23 cellular contexts compared by ENCODE assay signal in genomic region chr6:31676322-31676903, GRCh38. TPM values are rescaled to one million over a fixed set of nuclear protein-coding genes. Genes with fewer than 3 reads are reported as not detected.
DNase-seq lines count a peak whose midpoint lies in the region; ATAC-seq and TF ChIP-seq lines count a peak whose summit lies in the region.
"Had no signal": no experiment of that assay in that cellular context is flagged by ENCODE, and none has a peak within 500 bp of the region (broad histone marks: within the 10 kb centered on the region; RNA-seq: fewer than 3 reads in every experiment).

No MANE protein-coding gene starts in this region.

- H3K27ac Mint-ChIP-seq in memory B cell: peak overlapping the region; percentile 7
- H3K27ac Mint-ChIP-seq in activated T-helper 2 cell treated with anti-CD3 and anti-CD28 coated beads, Interferon-gamma antibody, Interleukin-2, Interleukin-4, amounts not matched to agents 10 μg/mL and 5 μg/mL and 100 μg/mL, durations not matched to agents 14 hours and 24 hours and 36 hours: no peak overlapping the region
- H3K27ac Mint-ChIP-seq in activated CD4-positive, alpha-beta T cell treated with anti-CD3 and anti-CD28 coated beads, Interleukin-2, amount 10 ng/mL, durations not matched to agents 24 days and 14 days: no peak overlapping the region
- H3K27ac Mint-ChIP-seq: CD4-positive, alpha-beta T cell; neural progenitor cell; T-helper 2 cell treated with Interferon-gamma antibody and Interleukin-4, amounts not matched to agents 5 μg/mL and 100 μg/mL, for 36 hours; WTC11 had no signal

- H2AFZ ChIP-seq in GM23248: peak overlapping the region; percentile 45; the same call in 1 of the 2 replicates
- no peak overlapping the region for H2AFZ ChIP-seq in OCI-LY3 (ENCODE audit: low read depth, low read length)
- H2AFZ ChIP-seq: neural progenitor cell had no signal

- intact Hi-C loops in activated T-helper 2 cell treated with anti-CD3 and anti-CD28 coated beads, Interferon-gamma antibody, Interleukin-2, Interleukin-4, amounts not matched to agents 10 μg/mL and 5 μg/mL and 100 μg/mL, durations not matched to agents 14 hours and 24 hours and 36 hours (cut with micrococcal nuclease): no loop called here
- intact Hi-C loops in activated CD4-positive, alpha-beta T cell treated with anti-CD3 and anti-CD28 coated beads, Interleukin-2, amount 10 ng/mL, durations not matched to agents 24 days and 14 days (cut with micrococcal nuclease): no loop called here

- peaks cover 11% of the 10 kb centered on the region for H3K36me3 Mint-ChIP-seq in memory B cell
- peaks cover 23% of the 10 kb centered on the region for H3K36me3 Mint-ChIP-seq in activated T-helper 2 cell treated with anti-CD3 and anti-CD28 coated beads, Interferon-gamma antibody, Interleukin-2, Interleukin-4, amounts not matched to agents 10 μg/mL and 5 μg/mL and 100 μg/mL, durations not matched to agents 14 hours and 24 hours and 36 hours (ENCODE audit: low read depth)
- H3K36me3 Mint-ChIP-seq in activated CD4-positive, alpha-beta T cell treated with anti-CD3 and anti-CD28 coated beads, Interleukin-2, amount 10 ng/mL, durations not matched to agents 24 days and 14 days (ENCODE audit: low read depth): peaks cover 20% of the 10 kb centered on the region

- no peak overlapping the region for H3K4me3 ChIP-seq in BLaER1
- H3K4me3 ChIP-seq in GM23248: no peak overlapping the region
- no peak overlapping the region for H3K4me3 ChIP-seq in OCI-LY3 (ENCODE audit: low read length)
- no peak overlapping the region for H3K4me3 ChIP-seq in WERI-Rb-1 (ENCODE audit: low read depth, low read length)
- H3K4me3 ChIP-seq: coronary artery, mucosa of descending colon, neural progenitor cell, tibial artery had no signal

- H3K79me2 ChIP-seq in GM23248 (ENCODE audit: insufficient read depth) (no peaks in the 10 kb centered on the region), OCI-LY3 (ENCODE audit: low read length) (no peaks in the 10 kb centered on the region)

- no peaks in the 10 kb centered on the region for H3K9me3 Mint-ChIP-seq in memory B cell
- H3K9me3 Mint-ChIP-seq in activated T-helper 2 cell treated with anti-CD3 and anti-CD28 coated beads, Interferon-gamma antibody, Interleukin-2, Interleukin-4, amounts not matched to agents 10 μg/mL and 5 μg/mL and 100 μg/mL, durations not matched to agents 14 hours and 24 hours and 36 hours: no peaks in the 10 kb centered on the region
- no peaks in the 10 kb centered on the region for H3K9me3 Mint-ChIP-seq in activated CD4-positive, alpha-beta T cell treated with anti-CD3 and anti-CD28 coated beads, Interleukin-2, amount 10 ng/mL, durations not matched to agents 24 days and 14 days
- H3K9me3 Mint-ChIP-seq: CD4-positive, alpha-beta T cell; neural progenitor cell; stimulated activated naive CD8-positive, alpha-beta T cell treated with anti-CD3 and anti-CD28 coated beads, Interleukin-15, amount 100 ng/mL, for 72 hours; T-helper 2 cell treated with Interferon-gamma antibody and Interleukin-4, amounts not matched to agents 5 μg/mL and 100 μg/mL, for 36 hours; WTC11 had no signal

- WGBS in GM23248 (ENCODE audit: low coverage in 1 of 2, low lambda C conversion rate in 2 of 2, missing lambda C conversion rate in 2 of 2), 2 experiments: 88 to 89% methylated on average over 4 of the region's 4 CpGs

- H3K9me2 ChIP-seq in GM23248 (ENCODE audit: insufficient read depth): no peaks in the 10 kb centered on the region

- no peak for DNase-seq in GM23248
- no peak for DNase-seq in memory B cell (ENCODE audit: low spot score in 2 of 2)
- DNase-seq in activated T-helper 2 cell treated with anti-CD3 and anti-CD28 coated beads, Interferon-gamma antibody, Interleukin-2, Interleukin-4, amounts not matched to agents 10 μg/mL and 5 μg/mL and 100 μg/mL, durations not matched to agents 14 hours and 24 hours and 36 hours (ENCODE audit: low spot score): no peak
- DNase-seq in activated CD4-positive, alpha-beta T cell treated with anti-CD3 and anti-CD28 coated beads, Interleukin-2, amount 10 ng/mL, durations not matched to agents 24 days and 14 days: no peak
- no peak for DNase-seq in WERI-Rb-1
- DNase-seq in iPS-NIHi11 (ENCODE audit: low spot score): no peak
- DNase-seq: activated CD4-positive, alpha-beta T cell treated with anti-CD3 and anti-CD28 coated beads, Interleukin-2, amount 50 U/mL, for 48 hours; activated naive CD4-positive, alpha-beta T cell treated with Interleukin-2 at 50 U/mL for 16 hours; CD4-positive, alpha-beta T cell; DMS153; islet precursor cell; mucosa of descending colon; NCI-H524; stimulated activated naive CD8-positive, alpha-beta T cell treated with anti-CD3 and anti-CD28 coated beads, Interleukin-15, amount 100 ng/mL, for 72 hours; tibial artery had no signal

- H4K20me1 ChIP-seq in BLaER1 (peaks cover 36% of the 10 kb centered on the region), GM23248 (ENCODE audit: insufficient read depth) (no peaks in the 10 kb centered on the region), OCI-LY3 (ENCODE audit: insufficient read depth, low read length) (no peaks in the 10 kb centered on the region)

- TF ChIP-seq CTCF in OCI-LY3 (IDR thresholded peaks at IDR 0.05; ENCODE audit: low read depth, low read length): no peak
- TF ChIP-seq CTCF in WERI-Rb-1 (IDR thresholded peaks at IDR 0.05; ENCODE audit: low read depth, low read length): no peak

- H3K4me3 Mint-ChIP-seq in memory B cell: no peak overlapping the region
- no peak overlapping the region for H3K4me3 Mint-ChIP-seq in activated T-helper 2 cell treated with anti-CD3 and anti-CD28 coated beads, Interferon-gamma antibody, Interleukin-2, Interleukin-4, amounts not matched to agents 10 μg/mL and 5 μg/mL and 100 μg/mL, durations not matched to agents 14 hours and 24 hours and 36 hours (ENCODE audit: low read depth)
- H3K4me3 Mint-ChIP-seq in activated CD4-positive, alpha-beta T cell treated with anti-CD3 and anti-CD28 coated beads, Interleukin-2, amount 10 ng/mL, durations not matched to agents 24 days and 14 days: no peak overlapping the region
- H3K4me3 Mint-ChIP-seq: neural progenitor cell; stimulated activated naive CD8-positive, alpha-beta T cell treated with anti-CD3 and anti-CD28 coated beads, Interleukin-15, amount 100 ng/mL, for 72 hours; T-helper 2 cell treated with Interferon-gamma antibody and Interleukin-4, amounts not matched to agents 5 μg/mL and 100 μg/mL, for 36 hours; WTC11 had no signal

- in situ Hi-C loops in GM23248 (cut with MboI): no loop called here

- H3K4me1 Mint-ChIP-seq in memory B cell: peaks cover 33% of the 10 kb centered on the region
- H3K4me1 Mint-ChIP-seq in activated T-helper 2 cell treated with anti-CD3 and anti-CD28 coated beads, Interferon-gamma antibody, Interleukin-2, Interleukin-4, amounts not matched to agents 10 μg/mL and 5 μg/mL and 100 μg/mL, durations not matched to agents 14 hours and 24 hours and 36 hours (ENCODE audit: low read depth): peaks cover 19% of the 10 kb centered on the region
- peaks cover 22% of the 10 kb centered on the region for H3K4me1 Mint-ChIP-seq in activated CD4-positive, alpha-beta T cell treated with anti-CD3 and anti-CD28 coated beads, Interleukin-2, amount 10 ng/mL, durations not matched to agents 24 days and 14 days

- H3K9me3 ChIP-seq in BLaER1: no peaks in the 10 kb centered on the region
- no peaks in the 10 kb centered on the region for H3K9me3 ChIP-seq in GM23248 (ENCODE audit: low read depth)
- no peaks in the 10 kb centered on the region for H3K9me3 ChIP-seq in OCI-LY3 (ENCODE audit: insufficient read depth, low read length)
- H3K9me3 ChIP-seq in WERI-Rb-1 (ENCODE audit: severe bottlenecking): no peaks in the 10 kb centered on the region
- H3K9me3 ChIP-seq: mucosa of descending colon, tibial artery had no signal

- H3F3A ChIP-seq in GM23248 (ENCODE audit: insufficient read depth): peaks cover 32% of the 10 kb centered on the region

- no peak overlapping the region for H3K27ac ChIP-seq in BLaER1
- no peak overlapping the region for H3K27ac ChIP-seq in GM23248
- H3K27ac ChIP-seq in OCI-LY3 (ENCODE audit: low read length): no peak overlapping the region
- H3K27ac ChIP-seq in WERI-Rb-1: no peak overlapping the region
- H3K27ac ChIP-seq: coronary artery, neural progenitor cell, RWPE1, tibial artery had no signal

- 0 out of 2 replicates have a peak overlapping the region, but pooled peaks have one; percentile 8 for H3K4me2 ChIP-seq in BLaER1
- H3K4me2 ChIP-seq in GM23248 (ENCODE audit: unreplicated experiment): no peak overlapping the region
- H3K4me2 ChIP-seq in OCI-LY3 (ENCODE audit: low read length): peak overlapping the region; percentile 37
- H3K4me2 ChIP-seq: neural progenitor cell had no signal

- peaks cover 36% of the 10 kb centered on the region for H3K36me3 ChIP-seq in BLaER1
- peaks cover 7% of the 10 kb centered on the region; the same call in 1 of the 2 replicates for H3K36me3 ChIP-seq in GM23248 (ENCODE audit: low read depth)
- H3K36me3 ChIP-seq in OCI-LY3 (replicated peaks; ENCODE audit: low read depth, low read length): peaks cover 4% of the 10 kb centered on the region
- H3K36me3 ChIP-seq in WERI-Rb-1: peaks cover 25% of the 10 kb centered on the region
- H3K36me3 ChIP-seq: neural progenitor cell had no signal

- H3K9ac ChIP-seq in BLaER1 (no peak overlapping the region), GM23248 (no peak overlapping the region), OCI-LY3 (ENCODE audit: low read length) (no peak overlapping the region)
- H3K9ac ChIP-seq: neural progenitor cell had no signal

- H3K27me3 ChIP-seq in BLaER1 (no peaks in the 10 kb centered on the region), GM23248 (replicated peaks; ENCODE audit: insufficient read depth) (no peaks in the 10 kb centered on the region), OCI-LY3 (ENCODE audit: low read depth, low read length) (no peaks in the 10 kb centered on the region), WERI-Rb-1 (ENCODE audit: insufficient read depth, low read depth, severe bottlenecking) (no peaks in the 10 kb centered on the region)
- H3K27me3 ChIP-seq: tibial artery had no signal

- H3K4me1 ChIP-seq in BLaER1 (peaks cover 48% of the 10 kb centered on the region), GM23248 (ENCODE audit: insufficient read depth) (peaks cover 4% of the 10 kb centered on the region; the same call in 1 of the 2 replicates), OCI-LY3 (ENCODE audit: low read length) (peaks cover 17% of the 10 kb centered on the region)

- no peaks in the 10 kb centered on the region for H3K27me3 Mint-ChIP-seq in memory B cell
- H3K27me3 Mint-ChIP-seq in activated T-helper 2 cell treated with anti-CD3 and anti-CD28 coated beads, Interferon-gamma antibody, Interleukin-2, Interleukin-4, amounts not matched to agents 10 μg/mL and 5 μg/mL and 100 μg/mL, durations not matched to agents 14 hours and 24 hours and 36 hours (ENCODE audit: low read depth): no peaks in the 10 kb centered on the region
- no peaks in the 10 kb centered on the region for H3K27me3 Mint-ChIP-seq in activated CD4-positive, alpha-beta T cell treated with anti-CD3 and anti-CD28 coated beads, Interleukin-2, amount 10 ng/mL, durations not matched to agents 24 days and 14 days
- H3K27me3 Mint-ChIP-seq: CD4-positive, alpha-beta T cell; stimulated activated naive CD8-positive, alpha-beta T cell treated with anti-CD3 and anti-CD28 coated beads, Interleukin-15, amount 100 ng/mL, for 72 hours had no signal

- peak; percentile 63 for ATAC-seq in memory B cell (ENCODE audit: low read depth)
- ATAC-seq: mucosa of descending colon; sciatic nerve; stimulated activated naive CD8-positive, alpha-beta T cell treated with anti-CD3 and anti-CD28 coated beads, Interleukin-15, amount 100 ng/mL, for 72 hours; WTC11 had no signal

RNA-seq across cellular contexts. Expression of gene LY6G5C, which starts 4.5 kb away (rescaled TPM):
- total RNA-seq in GM23248 (2014; rRNA removed; shearing (Covaris generic)): 1.7 TPM in 1 of 2 replicates, not detected in the other
- 5.0 and 5.1 TPM in 2 replicates for polyA plus RNA-seq in GM23248 (2016; fragmentation: Nextera tagmentation; extraction: Ambion mirVana)
- 4.6 and 4.8 TPM in 2 replicates for total RNA-seq in activated T-helper 2 cell treated with anti-CD3 and anti-CD28 coated beads, Interferon-gamma antibody, Interleukin-2, Interleukin-4, amounts not matched to agents 10 μg/mL and 5 μg/mL and 100 μg/mL, durations not matched to agents 14 hours and 24 hours and 36 hours
- total RNA-seq in activated CD4-positive, alpha-beta T cell treated with anti-CD3 and anti-CD28 coated beads, Interleukin-2, amount 10 ng/mL, durations not matched to agents 24 days and 14 days: 4.1 and 4.9 TPM in 2 replicates

RNA-seq across cellular contexts. Expression of gene LY6G5B, which starts 6.6 kb away (rescaled TPM):
- total RNA-seq in GM23248 (2014; rRNA removed; shearing (Covaris generic)): 2.7 and 7.5 TPM in 2 replicates
- 3.9 and 5.9 TPM in 2 replicates for polyA plus RNA-seq in GM23248 (2016; fragmentation: Nextera tagmentation; extraction: Ambion mirVana)
- total RNA-seq in activated T-helper 2 cell treated with anti-CD3 and anti-CD28 coated beads, Interferon-gamma antibody, Interleukin-2, Interleukin-4, amounts not matched to agents 10 μg/mL and 5 μg/mL and 100 μg/mL, durations not matched to agents 14 hours and 24 hours and 36 hours: 31.0 and 32.1 TPM in 2 replicates
- 32.8 and 33.5 TPM in 2 replicates for total RNA-seq in activated CD4-positive, alpha-beta T cell treated with anti-CD3 and anti-CD28 coated beads, Interleukin-2, amount 10 ng/mL, durations not matched to agents 24 days and 14 days

RNA-seq across cellular contexts. Expression of gene CSNK2B, which starts 10.5 kb away (rescaled TPM):
- 186 and 256 TPM in 2 replicates for total RNA-seq in GM23248 (2014; rRNA removed; shearing (Covaris generic))
- polyA plus RNA-seq in GM23248 (2016; fragmentation: Nextera tagmentation; extraction: Ambion mirVana): 224 and 229 TPM in 2 replicates
- total RNA-seq in activated T-helper 2 cell treated with anti-CD3 and anti-CD28 coated beads, Interferon-gamma antibody, Interleukin-2, Interleukin-4, amounts not matched to agents 10 μg/mL and 5 μg/mL and 100 μg/mL, durations not matched to agents 14 hours and 24 hours and 36 hours: 266 and 279 TPM in 2 replicates
- total RNA-seq in activated CD4-positive, alpha-beta T cell treated with anti-CD3 and anti-CD28 coated beads, Interleukin-2, amount 10 ng/mL, durations not matched to agents 24 days and 14 days: 288 and 302 TPM in 2 replicates

RNA-seq across cellular contexts. Expression of gene GPANK1, which starts 11.6 kb away (rescaled TPM):
- total RNA-seq in GM23248 (2014; rRNA removed; shearing (Covaris generic)): 10.6 and 11.3 TPM in 2 replicates
- 19.3 and 20.0 TPM in 2 replicates for polyA plus RNA-seq in GM23248 (2016; fragmentation: Nextera tagmentation; extraction: Ambion mirVana)
- 31.5 and 34.7 TPM in 2 replicates for total RNA-seq in activated T-helper 2 cell treated with anti-CD3 and anti-CD28 coated beads, Interferon-gamma antibody, Interleukin-2, Interleukin-4, amounts not matched to agents 10 μg/mL and 5 μg/mL and 100 μg/mL, durations not matched to agents 14 hours and 24 hours and 36 hours
- total RNA-seq in activated CD4-positive, alpha-beta T cell treated with anti-CD3 and anti-CD28 coated beads, Interleukin-2, amount 10 ng/mL, durations not matched to agents 24 days and 14 days: 32.9 and 33.6 TPM in 2 replicates

RNA-seq across cellular contexts. Expression of gene C6orf47, which starts 15.8 kb away (rescaled TPM):
- total RNA-seq in GM23248 (2014; rRNA removed; shearing (Covaris generic)): 20.3 and 28.5 TPM in 2 replicates
- 19.4 and 19.5 TPM in 2 replicates for polyA plus RNA-seq in GM23248 (2016; fragmentation: Nextera tagmentation; extraction: Ambion mirVana)
- 18.1 and 19.3 TPM in 2 replicates for total RNA-seq in activated T-helper 2 cell treated with anti-CD3 and anti-CD28 coated beads, Interferon-gamma antibody, Interleukin-2, Interleukin-4, amounts not matched to agents 10 μg/mL and 5 μg/mL and 100 μg/mL, durations not matched to agents 14 hours and 24 hours and 36 hours
- 16.8 and 17.9 TPM in 2 replicates for total RNA-seq in activated CD4-positive, alpha-beta T cell treated with anti-CD3 and anti-CD28 coated beads, Interleukin-2, amount 10 ng/mL, durations not matched to agents 24 days and 14 days
